ENCODE assay signal across 1 cellular context in the genomic region with DNA sequence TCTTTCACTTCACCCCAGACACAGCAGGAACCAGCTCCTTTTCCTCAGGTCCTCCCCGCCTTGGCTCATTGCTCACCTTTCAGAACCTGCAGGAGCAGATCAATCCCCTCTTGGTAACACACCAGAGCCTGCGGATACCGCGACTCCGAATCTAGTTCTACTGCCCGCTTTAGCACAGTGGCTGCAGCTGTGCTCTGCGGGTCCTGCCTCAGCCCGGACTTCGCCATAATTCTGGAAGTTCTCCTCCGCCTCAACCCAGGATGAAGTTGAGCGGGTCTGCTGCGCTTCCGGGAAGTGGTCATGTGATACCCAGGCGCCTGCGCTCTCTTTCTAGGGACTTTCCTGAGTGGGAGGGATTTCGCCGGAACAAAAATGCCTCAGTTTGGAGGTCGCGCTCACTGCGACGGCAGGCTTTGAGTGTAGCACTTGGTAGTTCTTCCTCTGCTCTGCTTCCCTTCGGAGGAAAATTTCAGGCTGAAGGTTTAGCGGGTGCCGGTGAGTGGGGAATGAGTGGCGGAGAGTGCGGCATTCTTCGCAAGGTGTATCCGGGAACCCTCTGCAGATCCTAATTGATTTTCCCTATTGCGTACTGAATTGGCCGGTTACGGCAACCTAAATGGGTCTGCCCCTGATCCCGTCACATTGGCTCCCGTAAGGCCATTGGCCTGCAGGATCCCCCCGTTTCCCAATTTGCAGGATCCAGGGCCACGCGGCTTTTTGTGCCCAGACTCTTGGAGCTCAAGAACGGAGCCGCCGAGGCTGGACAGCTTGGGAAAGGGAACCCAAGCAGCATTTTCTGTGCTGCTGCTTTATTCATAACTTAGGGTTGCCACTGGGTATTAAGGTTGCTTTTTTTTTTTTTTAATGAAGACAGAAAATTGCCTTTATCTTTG.
A peak's percentile ranks its signal among the peaks of the same experiment; 100 is the strongest.
TF ChIP-seq lines count a peak whose summit lies in the region.

Gene MITD1 (minus strand): TSS at position 304 of the 893 bp plus-strand sequence. CDS start 77 bp downstream, at position 227.
Gene MRPL30 (plus strand): TSS at position 430 of the 893 bp plus-strand sequence. CDS start 5,020 bp downstream, outside the sequence.

TF ChIP-seq in GM12878, 131 proteins besides CTCF, POLR2A, EP300 and RAD21 (continued from another document and continues in another):
- TF ChIP-seq ZBTB11 (CRISPR knock-in tag; IDR thresholded peaks at IDR 0.05) (peak; percentile 96), ZBED1 (IDR thresholded peaks at IDR 0.05; ENCODE audit: borderline replicate concordance) (no peak; the same call in 1 of the 2 replicates), USF2 (IDR thresholded peaks at IDR 0.05; ENCODE audit: borderline replicate concordance, low read depth, low read length) (peak; percentile 83), SMARCA5 (IDR thresholded peaks at IDR 0.05) (peak; percentile 90; the same call in 1 of the 2 replicates), SIX5 (IDR thresholded peaks at IDR 0.05; ENCODE audit: low read depth, low read length, severe bottlenecking) (peak; percentile 77), ESRRA (IDR thresholded peaks at IDR 0.05; ENCODE audit: low read length) (no peak), FOXM1 (IDR thresholded peaks at IDR 0.05; ENCODE audit: low read depth, low read length) (0 out of 2 replicates have a peak, but pooled peaks have one; percentile 55), GATAD2B (conservative IDR thresholded peaks at IDR 0.05; ENCODE audit: low read depth) (peak; percentile 95), NR2C1 (IDR thresholded peaks at IDR 0.05) (peak; percentile 96), CREM (IDR thresholded peaks at IDR 0.05; ENCODE audit: low read depth) (peak; percentile 89), SREBF1 (IDR thresholded peaks at IDR 0.05; ENCODE audit: low read length) (peak; percentile 68; the same call in 1 of the 2 replicates), MEF2A (IDR thresholded peaks at IDR 0.05; ENCODE audit: insufficient read depth, low read depth, low read length) (0 out of 2 replicates have a peak, but pooled peaks have one; percentile 6), RFX5 (IDR thresholded peaks at IDR 0.05; ENCODE audit: low read depth, low read length) (no peak; the same call in 1 of the 2 replicates), SP1 (IDR thresholded peaks at IDR 0.05; ENCODE audit: low read depth, low read length) (peak; percentile 92), E2F4 (IDR thresholded peaks at IDR 0.05; ENCODE audit: low read depth, low read length) (no peak), BACH1 (IDR thresholded peaks at IDR 0.05; ENCODE audit: borderline replicate concordance) (peak; percentile 64; the same call in 1 of the 2 replicates), PAX5 (IDR thresholded peaks at IDR 0.05; ENCODE audit: borderline replicate concordance, low read depth, low read length) (peak; percentile 67), MYB (IDR thresholded peaks at IDR 0.05; ENCODE audit: borderline replicate concordance, low read depth, low read length) (0 out of 2 replicates have a peak, but pooled peaks have one; percentile 43), MEF2B (IDR thresholded peaks at IDR 0.05; ENCODE audit: partially characterized antibody, poor library complexity, severe bottlenecking) (peak; percentile 46), KAT2A (conservative IDR thresholded peaks at IDR 0.05; ENCODE audit: control insufficient read depth, low read depth, low read length) (no peak), HCFC1 (IDR thresholded peaks at IDR 0.05; ENCODE audit: low read length) (peak; percentile 92), BMI1 (IDR thresholded peaks at IDR 0.05; ENCODE audit: borderline replicate concordance) (no peak), POU2F2 (IDR thresholded peaks at IDR 0.05; ENCODE audit: borderline replicate concordance, low read depth, low read length) (peak; percentile 95), BRCA1 (IDR thresholded peaks at IDR 0.05; ENCODE audit: low read depth, low read length) (no peak)
- TF ChIP-seq, protein P1, sequence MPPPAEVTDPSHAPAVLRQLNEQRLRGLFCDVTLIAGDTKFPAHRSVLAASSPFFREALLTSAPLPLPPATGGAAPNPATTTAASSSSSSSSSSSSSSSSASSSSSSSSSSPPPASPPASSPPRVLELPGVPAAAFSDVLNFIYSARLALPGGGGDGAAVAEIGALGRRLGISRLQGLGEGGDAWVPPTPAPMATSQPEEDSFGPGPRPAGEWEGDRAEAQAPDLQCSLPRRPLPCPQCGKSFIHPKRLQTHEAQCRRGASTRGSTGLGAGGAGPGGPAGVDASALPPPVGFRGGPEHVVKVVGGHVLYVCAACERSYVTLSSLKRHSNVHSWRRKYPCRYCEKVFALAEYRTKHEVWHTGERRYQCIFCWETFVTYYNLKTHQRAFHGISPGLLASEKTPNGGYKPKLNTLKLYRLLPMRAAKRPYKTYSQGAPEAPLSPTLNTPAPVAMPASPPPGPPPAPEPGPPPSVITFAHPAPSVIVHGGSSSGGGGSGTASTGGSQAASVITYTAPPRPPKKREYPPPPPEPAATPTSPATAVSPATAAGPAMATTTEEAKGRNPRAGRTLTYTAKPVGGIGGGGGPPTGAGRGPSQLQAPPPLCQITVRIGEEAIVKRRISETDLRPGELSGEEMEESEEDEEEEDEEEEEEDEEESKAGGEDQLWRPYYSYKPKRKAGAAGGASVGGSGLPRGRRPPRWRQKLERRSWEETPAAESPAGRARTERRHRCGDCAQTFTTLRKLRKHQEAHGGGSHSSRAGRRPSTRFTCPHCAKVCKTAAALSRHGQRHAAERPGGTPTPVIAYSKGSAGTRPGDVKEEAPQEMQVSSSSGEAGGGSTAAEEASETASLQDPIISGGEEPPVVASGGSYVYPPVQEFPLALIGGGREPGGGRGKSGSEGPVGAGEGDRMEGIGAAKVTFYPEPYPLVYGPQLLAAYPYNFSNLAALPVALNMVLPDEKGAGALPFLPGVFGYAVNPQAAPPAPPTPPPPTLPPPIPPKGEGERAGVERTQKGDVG (CRISPR knock-in tag; IDR thresholded peaks at IDR 0.05) = 0 out of 2 replicates have a peak, but pooled peaks have one; percentile 40
- TF ChIP-seq, protein P2, sequence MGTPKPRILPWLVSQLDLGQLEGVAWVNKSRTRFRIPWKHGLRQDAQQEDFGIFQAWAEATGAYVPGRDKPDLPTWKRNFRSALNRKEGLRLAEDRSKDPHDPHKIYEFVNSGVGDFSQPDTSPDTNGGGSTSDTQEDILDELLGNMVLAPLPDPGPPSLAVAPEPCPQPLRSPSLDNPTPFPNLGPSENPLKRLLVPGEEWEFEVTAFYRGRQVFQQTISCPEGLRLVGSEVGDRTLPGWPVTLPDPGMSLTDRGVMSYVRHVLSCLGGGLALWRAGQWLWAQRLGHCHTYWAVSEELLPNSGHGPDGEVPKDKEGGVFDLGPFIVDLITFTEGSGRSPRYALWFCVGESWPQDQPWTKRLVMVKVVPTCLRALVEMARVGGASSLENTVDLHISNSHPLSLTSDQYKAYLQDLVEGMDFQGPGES (IDR thresholded peaks at IDR 0.05) = 0 out of 2 replicates have a peak, but pooled peaks have one; percentile 46
- TF ChIP-seq, protein P3, sequence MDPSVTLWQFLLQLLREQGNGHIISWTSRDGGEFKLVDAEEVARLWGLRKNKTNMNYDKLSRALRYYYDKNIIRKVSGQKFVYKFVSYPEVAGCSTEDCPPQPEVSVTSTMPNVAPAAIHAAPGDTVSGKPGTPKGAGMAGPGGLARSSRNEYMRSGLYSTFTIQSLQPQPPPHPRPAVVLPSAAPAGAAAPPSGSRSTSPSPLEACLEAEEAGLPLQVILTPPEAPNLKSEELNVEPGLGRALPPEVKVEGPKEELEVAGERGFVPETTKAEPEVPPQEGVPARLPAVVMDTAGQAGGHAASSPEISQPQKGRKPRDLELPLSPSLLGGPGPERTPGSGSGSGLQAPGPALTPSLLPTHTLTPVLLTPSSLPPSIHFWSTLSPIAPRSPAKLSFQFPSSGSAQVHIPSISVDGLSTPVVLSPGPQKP (IDR thresholded peaks at IDR 0.05; ENCODE audit: low read depth, low read length) = peak; percentile 52
- TF ChIP-seq, protein P4, sequence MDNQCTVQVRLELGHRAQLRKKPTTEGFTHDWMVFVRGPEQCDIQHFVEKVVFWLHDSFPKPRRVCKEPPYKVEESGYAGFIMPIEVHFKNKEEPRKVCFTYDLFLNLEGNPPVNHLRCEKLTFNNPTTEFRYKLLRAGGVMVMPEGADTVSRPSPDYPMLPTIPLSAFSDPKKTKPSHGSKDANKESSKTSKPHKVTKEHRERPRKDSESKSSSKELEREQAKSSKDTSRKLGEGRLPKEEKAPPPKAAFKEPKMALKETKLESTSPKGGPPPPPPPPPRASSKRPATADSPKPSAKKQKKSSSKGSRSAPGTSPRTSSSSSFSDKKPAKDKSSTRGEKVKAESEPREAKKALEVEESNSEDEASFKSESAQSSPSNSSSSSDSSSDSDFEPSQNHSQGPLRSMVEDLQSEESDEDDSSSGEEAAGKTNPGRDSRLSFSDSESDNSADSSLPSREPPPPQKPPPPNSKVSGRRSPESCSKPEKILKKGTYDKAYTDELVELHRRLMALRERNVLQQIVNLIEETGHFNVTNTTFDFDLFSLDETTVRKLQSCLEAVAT (IDR thresholded peaks at IDR 0.05) = peak; percentile 71
- TF ChIP-seq, protein P5, sequence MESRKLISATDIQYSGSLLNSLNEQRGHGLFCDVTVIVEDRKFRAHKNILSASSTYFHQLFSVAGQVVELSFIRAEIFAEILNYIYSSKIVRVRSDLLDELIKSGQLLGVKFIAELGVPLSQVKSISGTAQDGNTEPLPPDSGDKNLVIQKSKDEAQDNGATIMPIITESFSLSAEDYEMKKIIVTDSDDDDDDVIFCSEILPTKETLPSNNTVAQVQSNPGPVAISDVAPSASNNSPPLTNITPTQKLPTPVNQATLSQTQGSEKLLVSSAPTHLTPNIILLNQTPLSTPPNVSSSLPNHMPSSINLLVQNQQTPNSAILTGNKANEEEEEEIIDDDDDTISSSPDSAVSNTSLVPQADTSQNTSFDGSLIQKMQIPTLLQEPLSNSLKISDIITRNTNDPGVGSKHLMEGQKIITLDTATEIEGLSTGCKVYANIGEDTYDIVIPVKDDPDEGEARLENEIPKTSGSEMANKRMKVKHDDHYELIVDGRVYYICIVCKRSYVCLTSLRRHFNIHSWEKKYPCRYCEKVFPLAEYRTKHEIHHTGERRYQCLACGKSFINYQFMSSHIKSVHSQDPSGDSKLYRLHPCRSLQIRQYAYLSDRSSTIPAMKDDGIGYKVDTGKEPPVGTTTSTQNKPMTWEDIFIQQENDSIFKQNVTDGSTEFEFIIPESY (IDR thresholded peaks at IDR 0.05) = 0 out of 2 replicates have a peak, but pooled peaks have one; percentile 43
- TF ChIP-seq, protein P6, sequence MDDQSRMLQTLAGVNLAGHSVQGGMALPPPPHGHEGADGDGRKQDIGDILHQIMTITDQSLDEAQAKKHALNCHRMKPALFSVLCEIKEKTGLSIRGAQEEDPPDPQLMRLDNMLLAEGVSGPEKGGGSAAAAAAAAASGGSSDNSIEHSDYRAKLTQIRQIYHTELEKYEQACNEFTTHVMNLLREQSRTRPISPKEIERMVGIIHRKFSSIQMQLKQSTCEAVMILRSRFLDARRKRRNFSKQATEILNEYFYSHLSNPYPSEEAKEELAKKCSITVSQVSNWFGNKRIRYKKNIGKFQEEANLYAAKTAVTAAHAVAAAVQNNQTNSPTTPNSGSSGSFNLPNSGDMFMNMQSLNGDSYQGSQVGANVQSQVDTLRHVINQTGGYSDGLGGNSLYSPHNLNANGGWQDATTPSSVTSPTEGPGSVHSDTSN (IDR thresholded peaks at IDR 0.05; ENCODE audit: insufficient replicate concordance, low read depth, low read length) = peak; percentile 61
